9 cellular contexts compared by ENCODE assay signal in genomic region chr15:97745481-97746071, GRCh38.
DNase-seq lines count a peak whose midpoint lies in the region; ATAC-seq and TF ChIP-seq lines count a peak whose summit lies in the region.
"Had no signal": no experiment of that assay in that cellular context is flagged by ENCODE, and none has a peak within 500 bp of the region (broad histone marks: within the 10 kb centered on the region; RNA-seq: fewer than 3 reads in every experiment).

No MANE protein-coding gene starts in this region.

- WGBS in adrenal gland, 4 donors, result 56 to 66% (median 63%) methylated on average over 8 of the region's 8 CpGs

- DNase-seq in A172 (ENCODE audit: low spot score) (peak; percentile 41), GM10266 (ENCODE audit: extremely low spot score) (peak; percentile 33), NAMALWA (ENCODE audit: low spot score) (peak; percentile 79), adrenal gland (peak in 4 of 7 donors; percentile 19 to 54 (median 38)), mucosa of descending colon (peak in 2 of 3 donors; percentile 33 to 89), caudate nucleus (lab: John Stamatoyannopoulos, UW) (no peak)
- DNase-seq: stimulated activated naive B cell treated with anti-CD40 and anti-IgM and Interleukin-4, amounts not matched to agents 10 μg/mL and 1 μg/mL and 100 μg/mL, for 72 hours had no signal

- H3K9me3 ChIP-seq in adrenal gland (replicated peaks in 1 of 3) (no peaks in the 10 kb centered on the region), mucosa of descending colon (no peaks in the 10 kb centered on the region)

- ATAC-seq in HG02588 (IDR thresholded peaks at IDR 0.05; ENCODE audit: unreplicated experiment) (peak; percentile 76), mucosa of descending colon (peak; percentile 79), GM19324 (IDR thresholded peaks at IDR 0.05; ENCODE audit: low FRiP score, unreplicated experiment) (no peak)

- no peaks in the 10 kb centered on the region for H3K27me3 ChIP-seq in adrenal gland

- H3K36me3 ChIP-seq in adrenal gland (replicated peaks in 1 of 2) (no peaks in the 10 kb centered on the region), mucosa of descending colon (ENCODE audit: low read depth) (no peaks in the 10 kb centered on the region)

- H3K4me3 ChIP-seq in adrenal gland (no peak overlapping the region), mucosa of descending colon (no peak overlapping the region)

- intact Hi-C loops in adrenal gland (cut with DNase I) (no loop called here), mucosa of descending colon (cut with DNase I, micrococcal nuclease) (no loop called here)

- H3K4me1 ChIP-seq in adrenal gland (replicated peaks in 1 of 2), result no peaks in the 10 kb centered on the region
- H3K4me1 ChIP-seq in mucosa of descending colon (ENCODE audit: low read depth), result no peaks in the 10 kb centered on the region

- no peak for TF ChIP-seq POLR2A in adrenal gland (IDR thresholded peaks at IDR 0.05)

- H3K27ac ChIP-seq in adrenal gland, result no peak overlapping the region
- no peak overlapping the region for H3K27ac ChIP-seq in caudate nucleus (ENCODE audit: low read depth, low read length)

- TF ChIP-seq CTCF in GM10266 (IDR thresholded peaks at IDR 0.05; ENCODE audit: control insufficient read depth, insufficient read depth, low read depth, missing control alignments), result peak; percentile 50
- peak in 5 of 6 experiments; percentile 20 to 51 (median 35) for TF ChIP-seq CTCF in adrenal gland (IDR thresholded peaks at IDR 0.05)
- TF ChIP-seq CTCF in mucosa of descending colon (IDR thresholded peaks at IDR 0.05), result peak; percentile 57

Comparison
In these comparisons a context has a peak if more than half of its experiments do, and no peak if none do; other contexts are left out.
1. DNase-seq: peak in A172 (single experiment), GM10266 (single experiment), NAMALWA (single experiment), adrenal gland (4 of 7) and mucosa of descending colon (2 of 3); none in caudate nucleus (0 of 61).
2. Peak in every context shown above with its lines, with median percentiles within 50 percentile points of each other: CTCF ChIP-seq.